22 cellular contexts compared by ENCODE assay signal in the genomic region with DNA sequence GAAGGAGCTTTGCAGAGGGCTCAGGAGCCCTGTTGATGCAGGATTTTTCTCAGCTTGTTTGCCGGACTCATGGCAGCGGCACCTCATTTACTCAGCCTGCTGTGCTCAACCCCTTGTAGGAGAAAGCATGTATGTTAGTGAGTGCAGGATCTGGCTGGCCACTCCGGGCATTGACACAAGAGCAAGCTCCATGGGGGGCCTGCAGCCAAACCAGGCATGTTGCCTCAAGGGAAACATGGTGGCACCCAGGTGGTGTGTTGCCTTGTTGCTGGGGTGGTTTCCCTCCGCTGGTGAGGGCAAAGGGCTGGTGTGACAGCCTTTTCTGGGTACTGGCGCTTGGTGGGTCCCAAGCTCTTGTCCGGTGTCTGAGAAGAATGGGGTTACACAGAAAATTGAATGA.
DNase-seq lines count a peak whose midpoint lies in the region; ATAC-seq and TF ChIP-seq lines count a peak whose summit lies in the region.
"Had no signal": no experiment of that assay in that cellular context is flagged by ENCODE, and none has a peak within 500 bp of the region (broad histone marks: within the 10 kb centered on the region; RNA-seq: fewer than 3 reads in every experiment).

No MANE protein-coding gene starts in this region.

- H4K20me1 ChIP-seq in H9 (ENCODE audit: control insufficient read depth, insufficient read depth, insufficient read length), result no peaks in the 10 kb centered on the region

- H3K27me3 Mint-ChIP-seq in H9 (ENCODE audit: low read depth) (no peaks in the 10 kb centered on the region), nephron progenitor cell (ENCODE audit: low read depth, poor library complexity) (no peaks in the 10 kb centered on the region)
- peaks cover 18% of the 10 kb centered on the region for H3K27me3 Mint-ChIP-seq in activated CD8-positive, alpha-beta memory T cell treated with anti-CD3 and anti-CD28 coated beads, Interleukin-2, amount 10 ng/mL, durations not matched to agents 7 days and 5 days

- no peak overlapping the region for H3T11ph ChIP-seq in H9 (ENCODE audit: low read length)

- H3K23me2 ChIP-seq in H9 (ENCODE audit: insufficient read length, low read depth, low read length, poor library complexity, severe bottlenecking), result no peaks in the 10 kb centered on the region

- H3K9me3 Mint-ChIP-seq in H9, result no peaks in the 10 kb centered on the region
- H3K9me3 Mint-ChIP-seq in nephron progenitor cell, result no peaks in the 10 kb centered on the region
- no peaks in the 10 kb centered on the region for H3K9me3 Mint-ChIP-seq in activated CD8-positive, alpha-beta memory T cell treated with anti-CD3 and anti-CD28 coated beads, Interleukin-2, amount 10 ng/mL, durations not matched to agents 7 days and 5 days (ENCODE audit: low read depth)

- H2BK120ac ChIP-seq in H9 (ENCODE audit: low read depth, low read length, poor library complexity, severe bottlenecking), result no peak overlapping the region

- no peak overlapping the region for H2AK5ac ChIP-seq in H9 (ENCODE audit: insufficient read length, low read length)

- no peak overlapping the region for H3K4me2 ChIP-seq in H9 (ENCODE audit: insufficient read depth, insufficient read length, low read length)
- H3K4me2 ChIP-seq: A549, SK-N-SH had no signal

- no peak overlapping the region for H4K8ac ChIP-seq in H9 (replicated peaks; ENCODE audit: insufficient read length, low read depth, low read length)

- no CpG with 5 or more reads among the region's 6 CpGs for whole genome bisulfite sequencing in H9 (ENCODE audit: extremely low coverage, insufficient read length, low lambda C conversion rate)

- no peak overlapping the region for H3K23ac ChIP-seq in H9 (ENCODE audit: insufficient read length, low read depth, low read length)

- no peak overlapping the region for H3K14ac ChIP-seq in H9 (ENCODE audit: insufficient read depth, low read length)

- no peak overlapping the region for H3K9ac ChIP-seq in H9 (ENCODE audit: extremely low read depth, insufficient read length, low read length)
- H3K9ac ChIP-seq: SK-N-SH had no signal

- H3K79me2 ChIP-seq in H9 (ENCODE audit: insufficient read depth, low read length), result no peaks in the 10 kb centered on the region

- no peak overlapping the region for H2BK15ac ChIP-seq in H9 (ENCODE audit: low read depth, low read length)

- no peak overlapping the region for H3K18ac ChIP-seq in H9 (ENCODE audit: insufficient read length, low read depth, low read length)

- no peak overlapping the region for H4K91ac ChIP-seq in H9 (ENCODE audit: insufficient read length, low read depth, low read length)

- no peak overlapping the region for H2BK5ac ChIP-seq in H9 (ENCODE audit: insufficient read length, low read length)

- H3K27ac Mint-ChIP-seq in H9 (peak overlapping the region in 2 of 3 experiments; percentile 10 to 27; a peak in 2 of 7 replicates), nephron progenitor cell (peak overlapping the region; percentile 27)
- no peak overlapping the region for H3K27ac Mint-ChIP-seq in activated CD8-positive, alpha-beta memory T cell treated with anti-CD3 and anti-CD28 coated beads, Interleukin-2, amount 10 ng/mL, durations not matched to agents 7 days and 5 days
- H3K27ac Mint-ChIP-seq: B cell, CD14-positive monocyte, IgD-negative memory B cell had no signal

- no peak overlapping the region for H4K5ac ChIP-seq in H9 (ENCODE audit: insufficient read length, low read depth, low read length)

- H2BK12ac ChIP-seq in H9 (ENCODE audit: insufficient read length, low read depth, low read length), result no peak overlapping the region

- CTCF ChIA-PET in activated CD8-positive, alpha-beta memory T cell treated with anti-CD3 and anti-CD28 coated beads, Interleukin-2, amount 10 ng/mL, durations not matched to agents 7 days and 5 days (lab: Charles Lee), result no interaction called here

- H3K79me1 ChIP-seq in H9 (ENCODE audit: insufficient read depth, low read depth, low read length, poor library complexity, severe bottlenecking), result no peaks in the 10 kb centered on the region

- DNase-seq in COR-L47 (lab: John Stamatoyannopoulos, UW) (peak; percentile 1), H9 (peak; percentile 46), NCI-H69 (lab: John Stamatoyannopoulos, UW) (peak; percentile 16), nephron progenitor cell (no peak), superior temporal gyrus (ENCODE audit: extremely low spot score) (no peak)
- no peak for DNase-seq in activated CD8-positive, alpha-beta memory T cell treated with anti-CD3 and anti-CD28 coated beads, Interleukin-2, amount 10 ng/mL, durations not matched to agents 7 days and 5 days
- DNase-seq: DMS53, GF-D8, HCEC 1CT, NCI-H1105, NCI-H1694, NCI-H2081, NCI-H446 treated with DMSO at 0.1 percent for 48 hours, NCI-H526 treated with DMSO at 0.1 percent for 48 hours, SIG-M5, SK-N-SH had no signal

- H3K9me3 ChIP-seq in H9 (ENCODE audit: control insufficient read depth, low read depth, low read length), result no peaks in the 10 kb centered on the region
- H3K9me3 ChIP-seq: A549, SK-N-SH had no signal

- H3K4me3 Mint-ChIP-seq in H9 (no peak overlapping the region), nephron progenitor cell (no peak overlapping the region)
- H3K4me3 Mint-ChIP-seq in activated CD8-positive, alpha-beta memory T cell treated with anti-CD3 and anti-CD28 coated beads, Interleukin-2, amount 10 ng/mL, durations not matched to agents 7 days and 5 days, result no peak overlapping the region
- H3K4me3 Mint-ChIP-seq: B cell, CD14-positive monocyte, IgD-negative memory B cell had no signal

- H3K4me1 Mint-ChIP-seq in H9, result peaks cover 44 to 51% of the 10 kb centered on the region in 2 experiments
- peaks cover 23% of the 10 kb centered on the region for H3K4me1 Mint-ChIP-seq in nephron progenitor cell
- H3K4me1 Mint-ChIP-seq in activated CD8-positive, alpha-beta memory T cell treated with anti-CD3 and anti-CD28 coated beads, Interleukin-2, amount 10 ng/mL, durations not matched to agents 7 days and 5 days, result no peaks in the 10 kb centered on the region
- H3K4me1 Mint-ChIP-seq: B cell, CD14-positive monocyte, IgD-negative memory B cell had no signal

- TF ChIP-seq CTCF in H9 (conservative IDR thresholded peaks at IDR 0.05), result no peak
- TF ChIP-seq CTCF in nephron progenitor cell (IDR thresholded peaks at IDR 0.05), result no peak

- no peak overlapping the region for H3K4ac ChIP-seq in H9 (ENCODE audit: low read depth, low read length)

- peaks cover 17% of the 10 kb centered on the region for H3K4me1 ChIP-seq in H9 (ENCODE audit: insufficient read depth, low read length)
- H3K4me1 ChIP-seq: A549 had no signal

- ATAC-seq in activated CD8-positive, alpha-beta memory T cell treated with anti-CD3 and anti-CD28 coated beads, Interleukin-2, amount 10 ng/mL, durations not matched to agents 7 days and 5 days, result no peak
- no peak for ATAC-seq in GM21786 (IDR thresholded peaks at IDR 0.05; ENCODE audit: unreplicated experiment)
- ATAC-seq: A549, Panc1 had no signal

- no peak overlapping the region for H2BK20ac ChIP-seq in H9 (ENCODE audit: low read depth, low read length, poor library complexity, severe bottlenecking)

- H3K56ac ChIP-seq in H9 (ENCODE audit: insufficient read length, low read depth, low read length), result no peak overlapping the region

- no peak overlapping the region for H3K27ac ChIP-seq in H9 (ENCODE audit: insufficient read length, low read depth, low read length)
- H3K27ac ChIP-seq: A549 had no signal

- H3K36me3 Mint-ChIP-seq in H9 (ENCODE audit: insufficient read depth in 1 of 3, low read depth in 3 of 3) (peaks cover 19 to 38% (median 27%) of the 10 kb centered on the region in 3 experiments; a peak in 6 of 7 replicates), nephron progenitor cell (ENCODE audit: low read depth) (peaks cover 4% of the 10 kb centered on the region)
- no peaks in the 10 kb centered on the region for H3K36me3 Mint-ChIP-seq in activated CD8-positive, alpha-beta memory T cell treated with anti-CD3 and anti-CD28 coated beads, Interleukin-2, amount 10 ng/mL, durations not matched to agents 7 days and 5 days
- H3K36me3 Mint-ChIP-seq: CD14-positive monocyte, IgD-negative memory B cell had no signal

- H3K27me3 ChIP-seq in H9 (ENCODE audit: insufficient read depth, low read length), result no peaks in the 10 kb centered on the region

- H2AFZ ChIP-seq in H9 (ENCODE audit: low read length), result no peak overlapping the region

Comparison
In these comparisons a context has a peak if more than half of its experiments do, and no peak if none do; other contexts are left out.
1. DNase-seq: peak in COR-L47 (single experiment), H9 (single experiment) and NCI-H69 (single experiment); none in nephron progenitor cell (single experiment), activated CD8-positive, alpha-beta memory T cell treated with anti-CD3 and anti-CD28 coated beads, Interleukin-2, amount 10 ng/mL, durations not matched to agents 7 days and 5 days (single experiment) and superior temporal gyrus (single experiment).